In genomic region chr19:29748996-29749395, GRCh38 we compare ENCODE assay signal across 21 cellular contexts.
"Had no signal": no experiment of that assay in that cellular context is flagged by ENCODE, and none has a peak within 500 bp of the region (broad histone marks: within the 10 kb centered on the region; RNA-seq: fewer than 3 reads in every experiment).

No MANE protein-coding gene starts in this region.

- H3K9me3 ChIP-seq: esophagus muscularis mucosa, gastroesophageal sphincter, heart left ventricle, left lung, lower lobe of right lung, mucosa of descending colon had no signal

- H3K4me2 ChIP-seq: hepatocyte had no signal

- ATAC-seq: foreskin keratinocyte, gastroesophageal sphincter, heart left ventricle, left cardiac atrium, left lung, left ventricle myocardium superior, lower lobe of right lung, mucosa of descending colon had no signal

- H3K4me1 ChIP-seq: esophagus muscularis mucosa, foreskin keratinocyte, gastroesophageal sphincter, heart left ventricle, left lung, lower lobe of right lung had no signal

- H3K36me3 Mint-ChIP-seq: immature natural killer cell, mesothelial cell of epicardium, naive B cell had no signal

- H3K4me1 Mint-ChIP-seq: immature natural killer cell, mesothelial cell of epicardium, naive B cell had no signal

- H3K36me3 ChIP-seq: esophagus muscularis mucosa, gastroesophageal sphincter, heart left ventricle, left lung, lower lobe of right lung had no signal

- H3K4me3 ChIP-seq: coronary artery, dorsolateral prefrontal cortex, esophagus muscularis mucosa, gastroesophageal sphincter, heart left ventricle, hepatocyte, left lung, lower lobe of right lung, mucosa of descending colon had no signal

- H3K4me3 Mint-ChIP-seq: immature natural killer cell, mesothelial cell of epicardium, naive B cell had no signal

- DNase-seq: dermis blood vessel endothelial cell; dorsolateral prefrontal cortex; effector CD4-positive, alpha-beta T cell; effector memory CD4-positive, alpha-beta T cell; foreskin keratinocyte; heart left ventricle; hypothalamus; immature natural killer cell; islet precursor cell; left cardiac atrium; left ventricle myocardium superior; mesenchymal stem cell; mucosa of descending colon; naive B cell had no signal

- H3K27ac Mint-ChIP-seq: immature natural killer cell, mesothelial cell of epicardium had no signal

- H3K27ac ChIP-seq: coronary artery, esophagus muscularis mucosa, foreskin keratinocyte, gastroesophageal sphincter, heart left ventricle, hepatocyte, left lung, lower lobe of right lung had no signal

- H3K9me3 Mint-ChIP-seq: immature natural killer cell, mesothelial cell of epicardium, naive B cell had no signal

- H2AFZ ChIP-seq: hepatocyte had no signal

- H3K27me3 ChIP-seq: hepatocyte had no signal
